ENCODE assay signal across 20 cellular contexts in genomic region chr2:105103481-105103880, GRCh38.
DNase-seq lines count a peak whose midpoint lies in the region; ATAC-seq and TF ChIP-seq lines count a peak whose summit lies in the region.
"Had no signal": no experiment of that assay in that cellular context is flagged by ENCODE, and none has a peak within 500 bp of the region (broad histone marks: within the 10 kb centered on the region; RNA-seq: fewer than 3 reads in every experiment).

No MANE protein-coding gene starts in this region.

- no peak for ATAC-seq in GM18858 (IDR thresholded peaks at IDR 0.05; ENCODE audit: unreplicated experiment)
- ATAC-seq in activated T-helper 17 cell treated with anti-CD3 and anti-CD28 coated beads, Interleukin-2, amount 50 U/mL, for 72 hours (replicated peaks) = no peak
- ATAC-seq: left lung, sciatic nerve had no signal

- H3K9me3 Mint-ChIP-seq in activated T-helper 17 cell treated with anti-CD3 and anti-CD28 coated beads, Interleukin-2, amount 50 U/mL, for 72 hours = no peaks in the 10 kb centered on the region
- H3K9me3 Mint-ChIP-seq: CD4-positive, alpha-beta memory T cell had no signal

- H3K27ac ChIP-seq in HUES64 (ENCODE audit: low read depth, low read length) = peak overlapping the region; percentile 53
- H3K27ac ChIP-seq in WERI-Rb-1 = peak overlapping the region; percentile 93
- peak overlapping the region; percentile 46 for H3K27ac ChIP-seq in mesodermal cell (ENCODE audit: low read depth, low read length, severe bottlenecking)
- H3K27ac ChIP-seq: hepatocyte, left lung, ovary had no signal

- no peaks in the 10 kb centered on the region for H3K4me1 Mint-ChIP-seq in activated T-helper 17 cell treated with anti-CD3 and anti-CD28 coated beads, Interleukin-2, amount 50 U/mL, for 72 hours

- H3K27me3 ChIP-seq in HUES64 (ENCODE audit: insufficient read depth, low read length) = no peaks in the 10 kb centered on the region
- no peaks in the 10 kb centered on the region for H3K27me3 ChIP-seq in WERI-Rb-1 (ENCODE audit: insufficient read depth, low read depth, severe bottlenecking)
- H3K27me3 ChIP-seq: hepatocyte, left lung, ovary had no signal

- H3K4me3 ChIP-seq in HUES64 (ENCODE audit: low read length) = peak overlapping the region; percentile 36
- H3K4me3 ChIP-seq in WERI-Rb-1 (ENCODE audit: low read depth, low read length) = peak overlapping the region; percentile 30
- no peak overlapping the region for H3K4me3 ChIP-seq in mesodermal cell (ENCODE audit: extremely low read depth, insufficient read depth, low read length, poor library complexity, severe bottlenecking)
- H3K4me3 ChIP-seq: hepatocyte, left lung, ovary had no signal

- no peak overlapping the region for H3K27ac Mint-ChIP-seq in activated T-helper 17 cell treated with anti-CD3 and anti-CD28 coated beads, Interleukin-2, amount 50 U/mL, for 72 hours

- DNase-seq in DMS 273 treated with DMSO at 0.1 percent for 48 hours (lab: John Stamatoyannopoulos, UW) (peak; percentile 10), WERI-Rb-1 (peak; percentile 84), dedifferentiated amniotic fluid mesenchymal stem cell (ENCODE audit: extremely low spot score) (no peak)
- DNase-seq in stimulated activated CD4-positive, alpha-beta T cell treated with anti-CD3 and anti-CD28 coated beads, Interleukin-4, amount 100 ng/mL, for 1 hour = no peak
- DNase-seq: activated CD4-positive, alpha-beta T cell treated with anti-CD3 and anti-CD28 coated beads, Interleukin-2, amount 50 U/mL, for 4 hours; activated naive CD4-positive, alpha-beta T cell treated with Interleukin-2 at 50 U/mL for 16 hours; CD4-positive, alpha-beta memory T cell; DND-41; KBM-7; left lung; NCI-H1092; NCI-H2081 treated with DMSO at 0.1 percent for 48 hours; ovary; stimulated activated CD4-positive, alpha-beta T cell treated with anti-CD3 and anti-CD28 coated beads, Interleukin-2, amount 100 ng/mL, for 48 hours had no signal

- H3K27me3 Mint-ChIP-seq in activated T-helper 17 cell treated with anti-CD3 and anti-CD28 coated beads, Interleukin-2, amount 50 U/mL, for 72 hours = no peaks in the 10 kb centered on the region
- H3K27me3 Mint-ChIP-seq: CD4-positive, alpha-beta memory T cell had no signal

- H3K9me3 ChIP-seq in HUES64 (ENCODE audit: insufficient read depth, low read depth, low read length) (no peaks in the 10 kb centered on the region), WERI-Rb-1 (ENCODE audit: severe bottlenecking) (no peaks in the 10 kb centered on the region), mesodermal cell (ENCODE audit: control insufficient read depth, low read length) (no peaks in the 10 kb centered on the region)
- H3K9me3 ChIP-seq: left lung, ovary had no signal

- peaks cover 10% of the 10 kb centered on the region for H3K4me1 ChIP-seq in HUES64 (ENCODE audit: insufficient read depth, low read length)
- H3K4me1 ChIP-seq in mesodermal cell (ENCODE audit: control insufficient read depth, insufficient read depth, low read length, poor library complexity, severe bottlenecking) = peaks cover 15% of the 10 kb centered on the region
- H3K4me1 ChIP-seq: left lung had no signal

- WGBS in HUES64 = 94% methylated on average over 6 of the region's 6 CpGs
- 89 to 100% methylated on average over 3 to 4 of the region's 6 CpGs for WGBS in mesodermal cell (ENCODE audit: insufficient coverage in 2 of 2), 2 experiments

- no peak for TF ChIP-seq CTCF in WERI-Rb-1 (IDR thresholded peaks at IDR 0.05; ENCODE audit: low read depth, low read length)

- peaks cover 34% of the 10 kb centered on the region for H3K36me3 Mint-ChIP-seq in activated T-helper 17 cell treated with anti-CD3 and anti-CD28 coated beads, Interleukin-2, amount 50 U/mL, for 72 hours (ENCODE audit: low read depth)

- peaks cover 27% of the 10 kb centered on the region for H3K36me3 ChIP-seq in HUES64 (ENCODE audit: insufficient read depth, low read length)
- peaks cover 12% of the 10 kb centered on the region for H3K36me3 ChIP-seq in WERI-Rb-1
- peaks cover 22% of the 10 kb centered on the region for H3K36me3 ChIP-seq in mesodermal cell (ENCODE audit: control insufficient read depth, insufficient read depth, low read length)
- H3K36me3 ChIP-seq: ovary had no signal

- no peak overlapping the region for H3K4me3 Mint-ChIP-seq in activated T-helper 17 cell treated with anti-CD3 and anti-CD28 coated beads, Interleukin-2, amount 50 U/mL, for 72 hours
- H3K4me3 Mint-ChIP-seq: CD4-positive, alpha-beta memory T cell had no signal

- peak overlapping the region; percentile 52; the same call in 1 of the 2 replicates for H3K9ac ChIP-seq in HUES64 (ENCODE audit: low read depth, low read length)

Comparison
In these comparisons a context has a peak if more than half of its experiments do, and no peak if none do; other contexts are left out.
1. DNase-seq: peak in DMS 273 treated with DMSO at 0.1 percent for 48 hours (single experiment) and WERI-Rb-1 (single experiment); none in stimulated activated CD4-positive, alpha-beta T cell treated with anti-CD3 and anti-CD28 coated beads, Interleukin-4, amount 100 ng/mL, for 1 hour (single experiment) and dedifferentiated amniotic fluid mesenchymal stem cell (single experiment).
2. Peak in every context shown above with its lines, with median percentiles within 50 percentile points of each other: H3K27ac ChIP-seq.